In genomic region chr13:73261739-73262216, GRCh38 we compare ENCODE assay signal across 29 cellular contexts.
DNase-seq lines count a peak whose midpoint lies in the region; ATAC-seq and TF ChIP-seq lines count a peak whose summit lies in the region.
"Had no signal": no experiment of that assay in that cellular context is flagged by ENCODE, and none has a peak within 500 bp of the region (broad histone marks: within the 10 kb centered on the region; RNA-seq: fewer than 3 reads in every experiment).

No MANE protein-coding gene starts in this region.

- no peak overlapping the region for H3K18ac ChIP-seq in mesenchymal stem cell (ENCODE audit: low read depth in 1 of 2, low read length in 2 of 2)

- H3K27me3 ChIP-seq in RWPE2 (ENCODE audit: insufficient read depth, poor library complexity, severe bottlenecking) (no peaks in the 10 kb centered on the region), mesenchymal stem cell (ENCODE audit: control insufficient read depth in 1 of 2, insufficient read depth in 1 of 2, low read length in 2 of 2) (no peaks in the 10 kb centered on the region)
- H3K27me3 ChIP-seq: esophagus muscularis mucosa, SJSA1, transverse colon had no signal

- CTCF ChIA-PET in activated naive CD4-positive, alpha-beta T cell treated with anti-CD3 and anti-CD28 coated beads for 36 hours (lab: Charles Lee): no interaction called here

- H3K27ac ChIP-seq in RWPE2 (ENCODE audit: poor library complexity, severe bottlenecking) (peak overlapping the region; percentile 62), mesenchymal stem cell (ENCODE audit: low read length, poor library complexity, severe bottlenecking) (no peak overlapping the region)
- H3K27ac ChIP-seq: dorsolateral prefrontal cortex, esophagus muscularis mucosa, SJSA1, transverse colon, WERI-Rb-1 had no signal

- no peak overlapping the region for H3K4me2 ChIP-seq in mesenchymal stem cell (ENCODE audit: low read length, poor library complexity, severe bottlenecking)
- H3K4me2 ChIP-seq: smooth muscle cell had no signal

- H3K4me1 Mint-ChIP-seq in activated naive CD4-positive, alpha-beta T cell treated with anti-CD3 and anti-CD28 coated beads for 36 hours (ENCODE audit: low read depth): no peaks in the 10 kb centered on the region
- H3K4me1 Mint-ChIP-seq: stimulated activated naive CD8-positive, alpha-beta T cell treated with anti-CD3 and anti-CD28 coated beads, Interleukin-15, amount 100 ng/mL, for 72 hours had no signal

- H2AK5ac ChIP-seq in mesenchymal stem cell (ENCODE audit: low read length, severe bottlenecking): no peak overlapping the region

- H4K8ac ChIP-seq in mesenchymal stem cell (ENCODE audit: low read length): no peak overlapping the region

- TF ChIP-seq CTCF in RWPE2 (IDR thresholded peaks at IDR 0.05; ENCODE audit: poor library complexity, severe bottlenecking) (no peak), fibroblast of the aortic adventitia (IDR thresholded peaks at IDR 0.05; ENCODE audit: insufficient read depth, low read length) (no peak)

- H3K36me3 ChIP-seq in RWPE2 (ENCODE audit: low read depth) (no peaks in the 10 kb centered on the region), mesenchymal stem cell (ENCODE audit: control insufficient read depth in 1 of 2, insufficient read depth in 2 of 2, low read depth in 1 of 2, low read length in 2 of 2) (no peaks in the 10 kb centered on the region)
- H3K36me3 ChIP-seq: esophagus muscularis mucosa, HAP-1, SJSA1, transverse colon, WERI-Rb-1 had no signal

- intact Hi-C loops in activated naive CD4-positive, alpha-beta T cell treated with anti-CD3 and anti-CD28 coated beads for 36 hours (cut with micrococcal nuclease): no loop called here

- no peak overlapping the region for H3K4me3 ChIP-seq in RWPE2 (ENCODE audit: severe bottlenecking)
- no peak overlapping the region for H3K4me3 ChIP-seq in fibroblast of the aortic adventitia (ENCODE audit: low read depth, low read length)
- no peak overlapping the region for H3K4me3 ChIP-seq in skeletal muscle cell (ENCODE audit: low read depth, low read length)
- no peak overlapping the region for H3K4me3 ChIP-seq in mesenchymal stem cell (ENCODE audit: insufficient read depth in 1 of 2, low read depth in 1 of 2, low read length in 2 of 2)
- H3K4me3 ChIP-seq: dorsolateral prefrontal cortex, esophagus muscularis mucosa, HAP-1, mucosa of descending colon, SJSA1, smooth muscle cell, transverse colon had no signal

- H4K91ac ChIP-seq in mesenchymal stem cell (ENCODE audit: low read length): no peak overlapping the region

- no peaks in the 10 kb centered on the region for H3K9me3 Mint-ChIP-seq in activated naive CD4-positive, alpha-beta T cell treated with anti-CD3 and anti-CD28 coated beads for 36 hours
- H3K9me3 Mint-ChIP-seq: neural crest cell; stimulated activated naive CD8-positive, alpha-beta T cell treated with anti-CD3 and anti-CD28 coated beads, Interleukin-15, amount 100 ng/mL, for 72 hours had no signal

- no peaks in the 10 kb centered on the region for H3K9me3 ChIP-seq in RWPE2 (ENCODE audit: severe bottlenecking)
- peaks cover 3% of the 10 kb centered on the region for H3K9me3 ChIP-seq in mesenchymal stem cell (ENCODE audit: control insufficient read depth, low read length)
- H3K9me3 ChIP-seq: esophagus muscularis mucosa, HAP-1, mucosa of descending colon, SJSA1, transverse colon had no signal

- whole genome bisulfite sequencing in mesenchymal stem cell: 85% methylated on average over 2 of the region's 4 CpGs

- H3K79me1 ChIP-seq in mesenchymal stem cell (replicated peaks; ENCODE audit: low read length, poor library complexity, severe bottlenecking): no peaks in the 10 kb centered on the region

- no peaks in the 10 kb centered on the region for H3K27me3 Mint-ChIP-seq in activated naive CD4-positive, alpha-beta T cell treated with anti-CD3 and anti-CD28 coated beads for 36 hours (ENCODE audit: low read depth)

- no peak overlapping the region for H2BK120ac ChIP-seq in mesenchymal stem cell (ENCODE audit: low read depth, low read length)

- H2BK12ac ChIP-seq in mesenchymal stem cell (ENCODE audit: low read length in 2 of 2): no peak overlapping the region

- H3K23ac ChIP-seq in mesenchymal stem cell (ENCODE audit: low read length in 2 of 2): no peak overlapping the region

- no peaks in the 10 kb centered on the region for H3K36me3 Mint-ChIP-seq in activated naive CD4-positive, alpha-beta T cell treated with anti-CD3 and anti-CD28 coated beads for 36 hours (ENCODE audit: low read depth)

- H3K4ac ChIP-seq in mesenchymal stem cell (ENCODE audit: low read depth in 1 of 2, low read length in 2 of 2): no peak overlapping the region

- DNase-seq in HPDE6-E6E7 (ENCODE audit: extremely low spot score) (peak; percentile 46), RWPE2 (ENCODE audit: low spot score) (peak; percentile 73), fibroblast of the aortic adventitia (ENCODE audit: low read depth) (peak; percentile 56), skeletal muscle cell (ENCODE audit: low read depth) (peak; percentile 21), mesenchymal stem cell (no peak)
- no peak for DNase-seq in activated naive CD4-positive, alpha-beta T cell treated with anti-CD3 and anti-CD28 coated beads for 36 hours
- DNase-seq: activated CD4-positive, alpha-beta T cell treated with anti-CD3 and anti-CD28 coated beads, Interleukin-2, amount 50 U/mL, for 48 hours; activated gamma-delta T cell; AML-193; amniotic stem cell; caudate nucleus; COR-L47; dorsolateral prefrontal cortex; glutamatergic neuron; left ventricle myocardium superior; mucosa of descending colon; NCI-H1417; NCI-H774; stimulated activated CD4-positive, alpha-beta T cell treated with anti-CD3 and anti-CD28 coated beads, Interleukin-4, amount 100 ng/mL, for 24 hours; stimulated activated naive CD8-positive, alpha-beta T cell treated with anti-CD3 and anti-CD28 coated beads, Interleukin-15, amount 100 ng/mL, for 72 hours; T-helper 17 cell; transverse colon; WERI-Rb-1 had no signal

- H2AFZ ChIP-seq in mesenchymal stem cell (ENCODE audit: low read depth, low read length): no peak overlapping the region

- no peak overlapping the region for H3K14ac ChIP-seq in mesenchymal stem cell (ENCODE audit: low read length in 2 of 2)

- peaks cover 21% of the 10 kb centered on the region for H3K4me1 ChIP-seq in RWPE2 (ENCODE audit: insufficient read depth, poor library complexity, severe bottlenecking)
- no peaks in the 10 kb centered on the region for H3K4me1 ChIP-seq in mesenchymal stem cell (ENCODE audit: control insufficient read depth, insufficient read depth, low read depth, low read length)
- H3K4me1 ChIP-seq: esophagus muscularis mucosa, SJSA1 had no signal

- H2BK5ac ChIP-seq in mesenchymal stem cell (ENCODE audit: low read depth, low read length, poor library complexity, severe bottlenecking): no peak overlapping the region

- H3K9ac ChIP-seq in mesenchymal stem cell (ENCODE audit: low read length): no peak overlapping the region

- no peak overlapping the region for H3K27ac Mint-ChIP-seq in activated naive CD4-positive, alpha-beta T cell treated with anti-CD3 and anti-CD28 coated beads for 36 hours
- H3K27ac Mint-ChIP-seq: T-helper 17 cell had no signal

- ATAC-seq in RWPE2 (ENCODE audit: low read depth) (peak; percentile 95), GM18907 (IDR thresholded peaks at IDR 0.05; ENCODE audit: unreplicated experiment) (no peak)
- ATAC-seq: left ventricle myocardium superior; mucosa of descending colon; stimulated activated naive CD8-positive, alpha-beta T cell treated with anti-CD3 and anti-CD28 coated beads, Interleukin-15, amount 100 ng/mL, for 72 hours; T-helper 17 cell had no signal

- H3K4me3 Mint-ChIP-seq in activated naive CD4-positive, alpha-beta T cell treated with anti-CD3 and anti-CD28 coated beads for 36 hours: no peak overlapping the region
- H3K4me3 Mint-ChIP-seq: neural crest cell; stimulated activated naive CD8-positive, alpha-beta T cell treated with anti-CD3 and anti-CD28 coated beads, Interleukin-15, amount 100 ng/mL, for 72 hours; T-helper 17 cell had no signal

- no peak overlapping the region for H2BK15ac ChIP-seq in mesenchymal stem cell (ENCODE audit: low read depth, poor library complexity, severe bottlenecking)

Comparison
In these comparisons a context has a peak if more than half of its experiments do, and no peak if none do; other contexts are left out.
1. DNase-seq: peak in HPDE6-E6E7 (single experiment), RWPE2 (single experiment), fibroblast of the aortic adventitia (single experiment) and skeletal muscle cell (single experiment); none in activated naive CD4-positive, alpha-beta T cell treated with anti-CD3 and anti-CD28 coated beads for 36 hours (single experiment) and mesenchymal stem cell (single experiment).